ENCODE assay signal across 8 cellular contexts in genomic region chr21:28884976-28885852, GRCh38.
DNase-seq lines count a peak whose midpoint lies in the region; ATAC-seq lines count a peak whose summit lies in the region.

No MANE protein-coding gene starts in this region.

- DNase-seq in COLO829 (ENCODE audit: low spot score) (peak; percentile 95), HT1080 (ENCODE audit: low read depth) (peak; percentile 94), NOMO-1 (lab: John Stamatoyannopoulos, UW; ENCODE audit: unreplicated experiment in 2 of 2) (peak; percentile 89 to 91), mesenteric fat pad (ENCODE audit: low spot score) (peak; percentile 95)
- DNase-seq in activated CD8-positive, alpha-beta memory T cell treated with anti-CD3 and anti-CD28 coated beads for 48 hours (ENCODE audit: low read depth in 2 of 3, low spot score in 2 of 3): peak; percentile 65 to 85 (median 70)
- peak; percentile 81 for DNase-seq in stimulated activated CD8-positive, alpha-beta memory T cell treated with anti-CD3 and anti-CD28 coated beads, Interleukin-15, amount 100 ng/mL, for 1 hour (ENCODE audit: low read depth)

- peak overlapping the region; percentile 91 for H3K4me3 ChIP-seq in endocrine pancreas (ENCODE audit: control insufficient read depth, insufficient read depth, low read length)

- ATAC-seq in GM21367 (IDR thresholded peaks at IDR 0.05; ENCODE audit: unreplicated experiment): peak; percentile 96

- no peaks in the 10 kb centered on the region for H3K36me3 ChIP-seq in endocrine pancreas (ENCODE audit: control insufficient read depth, insufficient read depth, low read length)

- H3K9me3 ChIP-seq in endocrine pancreas (ENCODE audit: control insufficient read depth, low read length): no peaks in the 10 kb centered on the region

- peaks cover 7% of the 10 kb centered on the region for H3K4me1 ChIP-seq in endocrine pancreas (ENCODE audit: control insufficient read depth, insufficient read depth, low read length)

- H3K27me3 ChIP-seq in endocrine pancreas (ENCODE audit: control insufficient read depth, insufficient read depth, low read length): no peaks in the 10 kb centered on the region

- peak overlapping the region; percentile 36 for H3K9ac ChIP-seq in endocrine pancreas (ENCODE audit: control insufficient read depth, insufficient read depth, low read length)

Comparison
In these comparisons a context has a peak if more than half of its experiments do, and no peak if none do; other contexts are left out.
1. Peak in every context shown above with its lines: DNase-seq, ATAC-seq and H3K4me3 ChIP-seq.